Comparison of ENCODE assay signal across 23 cellular contexts in genomic region chr18:9599328-9599727, GRCh38.
"Had no signal": no experiment of that assay in that cellular context is flagged by ENCODE, and none has a peak within 500 bp of the region (broad histone marks: within the 10 kb centered on the region; RNA-seq: fewer than 3 reads in every experiment).

No MANE protein-coding gene starts in this region.

- H3K27ac ChIP-seq: RWPE1 had no signal

- H3K27me3 ChIP-seq: MG63 had no signal

- H3K4me3 ChIP-seq: MG63 had no signal

- DNase-seq: Karpas-422, KG1, MG63, NCI-H1092, NCI-H1105 treated with DMSO at 0.1 percent for 48 hours, NCI-H1417 treated with DMSO at 0.1 percent for 48 hours, NCI-H146, NCI-H1694 treated with DMSO at 0.1 percent for 48 hours, NCI-H1930, NCI-H2081, NCI-H2107, NCI-H2227 treated with DMSO at 0.1 percent for 48 hours, NCI-H446, NCI-H510A, NCI-H524 treated with DMSO at 0.1 percent for 48 hours, NCI-H69, NCI-H774, SHP77, SK-N-SH, SW 1271, T-cell had no signal

- H3K9ac ChIP-seq: SK-N-SH had no signal

- H3K4me2 ChIP-seq: SK-N-SH had no signal

- H3K27ac Mint-ChIP-seq: T-cell had no signal

- ATAC-seq: Panc1, T-cell had no signal

- H3K27me3 Mint-ChIP-seq: T-cell had no signal

- H3K4me3 Mint-ChIP-seq: T-cell had no signal
